In the genomic region with DNA sequence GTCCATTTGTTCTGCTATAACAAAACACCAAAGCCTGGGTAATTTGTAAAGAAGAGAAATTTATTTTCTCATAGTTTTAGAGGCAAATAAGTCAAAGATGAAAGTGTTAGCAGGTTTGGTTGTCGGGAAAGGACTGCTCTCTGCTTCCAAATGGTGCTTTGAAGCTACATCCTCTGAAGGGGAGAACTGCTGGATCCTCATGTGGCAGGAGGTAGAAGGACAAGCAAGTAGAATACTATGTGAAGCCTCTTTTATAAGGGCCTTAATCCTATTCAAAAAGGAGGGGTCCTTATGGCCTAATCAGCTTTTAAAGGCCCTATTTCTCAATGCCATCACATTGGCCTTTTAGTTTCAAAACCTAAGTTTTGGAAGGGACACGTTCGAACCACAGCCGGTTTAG, we compare ENCODE assay signal across 20 cellular contexts.
"Had no signal": no experiment of that assay in that cellular context is flagged by ENCODE, and none has a peak within 500 bp of the region (broad histone marks: within the 10 kb centered on the region; RNA-seq: fewer than 3 reads in every experiment).

No MANE protein-coding gene starts in this region.

- H3K9me2 ChIP-seq: SK-N-SH had no signal

- H3K9ac ChIP-seq: SK-N-SH had no signal

- ATAC-seq: Panc1, PC-3 had no signal

- H3K27ac ChIP-seq: RWPE1 had no signal

- H3K9me3 ChIP-seq: SK-N-SH had no signal

- DNase-seq: KBM-7; MV-4-11; NCI-H1048; NCI-H1105; NCI-H1417; NCI-H1436 treated with DMSO at 0.1 percent for 48 hours; NCI-H1694; NCI-H187 treated with DMSO at 0.1 percent for 48 hours; NCI-H2029 treated with DMSO at 0.1 percent for 48 hours; NCI-H2171 treated with DMSO at 0.1 percent for 48 hours; NCI-H345; NCI-H446 treated with DMSO at 0.1 percent for 48 hours; NCI-H510A treated with DMSO at 0.1 percent for 48 hours; NCI-H526; NK-92 treated with Interleukin-12 subunit alpha and Interleukin-12 subunit beta, amount 100 ng/mL, for 24 hours; PC-3; SHP77; SK-N-SH had no signal

- H3K4me2 ChIP-seq: SK-N-SH had no signal
